In genomic region chr3:25863011-25863415, GRCh38 we compare ENCODE assay signal across 19 cellular contexts.
DNase-seq lines count a peak whose midpoint lies in the region; ATAC-seq and TF ChIP-seq lines count a peak whose summit lies in the region.
"Had no signal": no experiment of that assay in that cellular context is flagged by ENCODE, and none has a peak within 500 bp of the region (broad histone marks: within the 10 kb centered on the region; RNA-seq: fewer than 3 reads in every experiment).

No MANE protein-coding gene starts in this region.

- no peak for DNase-seq in OCI-LY7 (ENCODE audit: low spot score)
- DNase-seq in NCI-H2029 (lab: John Stamatoyannopoulos, UW): no peak
- no peak for DNase-seq in activated CD4-positive, alpha-beta T cell treated with anti-CD3 and anti-CD28 coated beads for 36 hours
- DNase-seq in nephron progenitor cell: no peak
- DNase-seq: activated T-cell treated with anti-CD3 and anti-CD28 coated beads, Interleukin-2, amount 50 U/mL, for 72 hours; EL; HFFc6; NCI-H2029 treated with DMSO at 0.1 percent for 48 hours; posterior cingulate gyrus; stimulated activated naive CD8-positive, alpha-beta T cell treated with anti-CD3 and anti-CD28 coated beads, Interleukin-15, Interleukin-2, amounts not matched to agents 100 U/mL and 50 U/mL, for 24 hours; T-helper 9 cell; transverse colon had no signal

- no peak overlapping the region for H3K27ac Mint-ChIP-seq in activated CD4-positive, alpha-beta T cell treated with anti-CD3 and anti-CD28 coated beads for 36 hours
- H3K27ac Mint-ChIP-seq in nephron progenitor cell: no peak overlapping the region
- H3K27ac Mint-ChIP-seq: activated T-cell treated with anti-CD3 and anti-CD28 coated beads, Interleukin-2, amount 50 U/mL, for 72 hours; HFFc6; natural killer cell treated with Interleukin-12 subunit alpha and Interleukin-12 subunit beta and Interleukin-15 and Interleukin-18, amount 100 ng/mL, for 72 hours had no signal

- H3K9me3 Mint-ChIP-seq in activated CD4-positive, alpha-beta T cell treated with anti-CD3 and anti-CD28 coated beads for 36 hours (ENCODE audit: low read depth): peaks cover 5% of the 10 kb centered on the region
- peaks cover 26% of the 10 kb centered on the region for H3K9me3 Mint-ChIP-seq in nephron progenitor cell
- H3K9me3 Mint-ChIP-seq: activated naive CD4-positive, alpha-beta T cell treated with anti-CD3 and anti-CD28 coated beads, Interleukin-2, amount 50 U/mL, for 72 hours; HFFc6; natural killer cell treated with Interleukin-12 subunit alpha and Interleukin-12 subunit beta and Interleukin-15 and Interleukin-18, amount 100 ng/mL, for 72 hours had no signal

- H2AFZ ChIP-seq in OCI-LY7 (ENCODE audit: low read length): peak overlapping the region; percentile 68

- no peaks in the 10 kb centered on the region for H4K20me1 ChIP-seq in OCI-LY7 (ENCODE audit: insufficient read depth, low read length)

- peaks cover 1% of the 10 kb centered on the region for H3K27me3 Mint-ChIP-seq in activated CD4-positive, alpha-beta T cell treated with anti-CD3 and anti-CD28 coated beads for 36 hours
- peaks cover 2% of the 10 kb centered on the region for H3K27me3 Mint-ChIP-seq in nephron progenitor cell (ENCODE audit: low read depth, poor library complexity)

- H3K27ac ChIP-seq in OCI-LY7 (ENCODE audit: low read depth, low read length, poor library complexity, severe bottlenecking): no peak overlapping the region
- H3K27ac ChIP-seq: RWPE1, transverse colon had no signal

- TF ChIP-seq CTCF in OCI-LY7 (conservative IDR thresholded peaks at IDR 0.05; ENCODE audit: low read length) (no peak), nephron progenitor cell (IDR thresholded peaks at IDR 0.05) (no peak)

- CTCF ChIA-PET in OCI-LY7 (lab: Charles Lee; ENCODE audit: unreplicated experiment): interaction anchor here (1.0 kb wide), 1 partner anchor 9 kb away, joined by 4 read pairs; no protein-coding TSS in a partner anchor
- CTCF ChIA-PET in activated CD4-positive, alpha-beta T cell treated with anti-CD3 and anti-CD28 coated beads for 36 hours (lab: Charles Lee): interaction anchor here (0.8 to 3.0 kb wide), 2 partner anchors 9 to 215 kb away, joined by 4 to 12 read pairs; no protein-coding TSS in a partner anchor

- peaks cover 5% of the 10 kb centered on the region; the same call in 1 of the 2 replicates for H3K9me3 ChIP-seq in OCI-LY7 (ENCODE audit: low read length)
- H3K9me3 ChIP-seq: transverse colon had no signal

- no peaks in the 10 kb centered on the region for H3K4me1 Mint-ChIP-seq in activated CD4-positive, alpha-beta T cell treated with anti-CD3 and anti-CD28 coated beads for 36 hours
- H3K4me1 Mint-ChIP-seq in nephron progenitor cell: no peaks in the 10 kb centered on the region

- H3K4me3 ChIP-seq in OCI-LY7 (ENCODE audit: low read depth, low read length, poor library complexity, severe bottlenecking): no peak overlapping the region
- H3K4me3 ChIP-seq: transverse colon had no signal

- H3K4me2 ChIP-seq in OCI-LY7 (ENCODE audit: low read length): 0 out of 2 replicates have a peak overlapping the region, but pooled peaks have one; percentile 4

- H3K9me2 ChIP-seq in OCI-LY7 (ENCODE audit: insufficient read depth, low read length): no peaks in the 10 kb centered on the region

- BruUV-seq in OCI-LY7 (replicated peaks; lab: Mats Ljungman, UMichigan): no TSS peak

- intact Hi-C loops in OCI-LY7 (cut with micrococcal nuclease; ENCODE audit: unreplicated experiment): no loop called here
- intact Hi-C loops in activated CD4-positive, alpha-beta T cell treated with anti-CD3 and anti-CD28 coated beads for 36 hours (cut with DNase I, micrococcal nuclease): no loop called here

- H3K79me2 ChIP-seq in OCI-LY7 (ENCODE audit: insufficient read depth, low read depth, low read length): no peaks in the 10 kb centered on the region

- no peak overlapping the region for H3K4me3 Mint-ChIP-seq in activated CD4-positive, alpha-beta T cell treated with anti-CD3 and anti-CD28 coated beads for 36 hours
- H3K4me3 Mint-ChIP-seq in nephron progenitor cell: no peak overlapping the region
- H3K4me3 Mint-ChIP-seq: activated T-cell treated with anti-CD3 and anti-CD28 coated beads, Interleukin-2, amount 50 U/mL, for 72 hours; HFFc6; natural killer cell treated with Interleukin-12 subunit alpha and Interleukin-12 subunit beta and Interleukin-15 and Interleukin-18, amount 100 ng/mL, for 72 hours had no signal

- POLR2A ChIA-PET in OCI-LY7 (lab: Charles Lee): interaction anchor here (1.0 to 1.2 kb wide), 4 partner anchors 22 to 195 kb away, joined by 3 to 4 read pairs (median 3); no protein-coding TSS in a partner anchor
- POLR2A ChIA-PET in activated CD4-positive, alpha-beta T cell treated with anti-CD3 and anti-CD28 coated beads for 36 hours (lab: Charles Lee): no interaction called here

- ATAC-seq in GM18870 (IDR thresholded peaks at IDR 0.05; ENCODE audit: unreplicated experiment) (peak; percentile 55), GM21515 (IDR thresholded peaks at IDR 0.05; ENCODE audit: unreplicated experiment) (peak; percentile 63), HG02852 (IDR thresholded peaks at IDR 0.05; ENCODE audit: unreplicated experiment) (peak; percentile 67), GM18861 (IDR thresholded peaks at IDR 0.05; ENCODE audit: unreplicated experiment) (no peak)
- no peak for ATAC-seq in activated CD4-positive, alpha-beta T cell treated with anti-CD3 and anti-CD28 coated beads for 36 hours
- ATAC-seq: activated naive CD4-positive, alpha-beta T cell treated with anti-CD3 and anti-CD28 coated beads, Interleukin-2, amount 50 U/mL, for 72 hours; activated T-cell treated with anti-CD3 and anti-CD28 coated beads, Interleukin-2, amount 50 U/mL, for 72 hours; natural killer cell treated with Interleukin-12 subunit alpha and Interleukin-12 subunit beta and Interleukin-15 and Interleukin-18, amount 100 ng/mL, for 72 hours; stimulated activated naive CD8-positive, alpha-beta T cell treated with anti-CD3 and anti-CD28 coated beads, Interleukin-15, Interleukin-2, amounts not matched to agents 100 U/mL and 50 U/mL, for 24 hours had no signal

- H3K36me3 ChIP-seq in OCI-LY7 (ENCODE audit: insufficient read depth, low read length): no peaks in the 10 kb centered on the region; the same call in 1 of the 2 replicates
- H3K36me3 ChIP-seq: transverse colon had no signal

- no peaks in the 10 kb centered on the region for H3K36me3 Mint-ChIP-seq in activated CD4-positive, alpha-beta T cell treated with anti-CD3 and anti-CD28 coated beads for 36 hours (ENCODE audit: low read depth)
- no peaks in the 10 kb centered on the region for H3K36me3 Mint-ChIP-seq in nephron progenitor cell (ENCODE audit: low read depth)
- H3K36me3 Mint-ChIP-seq: activated naive CD4-positive, alpha-beta T cell treated with anti-CD3 and anti-CD28 coated beads, Interleukin-2, amount 50 U/mL, for 72 hours; natural killer cell treated with Interleukin-12 subunit alpha and Interleukin-12 subunit beta and Interleukin-15 and Interleukin-18, amount 100 ng/mL, for 72 hours had no signal

- no peaks in the 10 kb centered on the region for H3K4me1 ChIP-seq in OCI-LY7 (ENCODE audit: insufficient read depth, low read length, poor library complexity, severe bottlenecking)
- H3K4me1 ChIP-seq: transverse colon had no signal

Comparison
In these comparisons a context has a peak if more than half of its experiments do, and no peak if none do; other contexts are left out.
1. ATAC-seq: peak in GM18870 (single experiment), GM21515 (single experiment) and HG02852 (single experiment); none in activated CD4-positive, alpha-beta T cell treated with anti-CD3 and anti-CD28 coated beads for 36 hours (single experiment) and GM18861 (single experiment).